In the genomic region with DNA sequence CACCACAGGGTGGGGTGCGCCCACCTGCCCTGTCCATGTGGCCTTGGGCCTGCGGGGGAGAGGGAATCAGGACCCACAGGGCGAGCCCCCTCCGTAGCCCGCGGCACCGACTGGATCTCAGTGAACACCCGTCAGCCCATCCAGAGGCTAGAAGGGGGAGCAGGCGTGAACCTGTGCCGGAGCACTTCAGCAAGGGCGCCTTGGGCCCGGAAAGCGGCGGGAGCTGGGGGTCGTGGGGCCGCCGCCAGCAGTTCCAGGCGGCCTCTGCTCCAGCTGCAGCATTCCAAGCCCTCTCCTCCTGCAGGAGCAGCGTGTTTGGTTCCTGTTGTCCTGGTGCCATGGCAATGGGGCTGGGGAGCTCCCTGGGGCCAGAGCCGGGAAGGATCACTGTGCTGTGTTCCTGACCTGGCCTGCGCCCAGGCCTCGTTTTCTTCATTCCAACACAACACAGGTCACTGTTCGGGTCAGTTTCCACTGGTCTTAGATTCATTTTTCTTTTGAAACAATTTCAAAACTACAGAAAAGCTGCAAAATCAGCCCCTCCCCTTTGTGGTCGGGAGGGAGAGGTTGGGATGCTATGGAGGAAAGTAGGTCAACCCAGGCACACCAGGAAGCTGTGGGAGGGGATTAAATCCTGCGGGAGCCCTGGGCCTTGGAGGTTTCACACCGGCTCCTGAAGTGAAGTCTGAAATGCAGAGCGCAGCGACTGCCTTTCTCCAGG, we compare ENCODE assay signal across 11 cellular contexts. TPM values are rescaled to one million over a fixed set of nuclear protein-coding genes. Genes with fewer than 3 reads are reported as not detected.
DNase-seq lines count a peak whose midpoint lies in the region; ATAC-seq, FAIRE-seq and TF ChIP-seq lines count a peak whose summit lies in the region.
"Had no signal": no experiment of that assay in that cellular context is flagged by ENCODE, and none has a peak within 500 bp of the region (broad histone marks: within the 10 kb centered on the region; RNA-seq: fewer than 3 reads in every experiment).

No MANE protein-coding gene starts in this region.

- H3K27ac ChIP-seq in pancreas, result peak overlapping the region in 1 of 4 donors; percentile 50

- no peak for FAIRE-seq in pancreas (lab: Jason Lieb, UNC)

- intact Hi-C loops in Right ventricle myocardium superior (cut with DNase I) (no loop called here), pancreas (cut with DNase I) (no loop called here)

- H3K36me3 ChIP-seq in pancreas, result peaks cover 0 to 16% (median 0%) of the 10 kb centered on the region in 3 donors

- ATAC-seq in Right ventricle myocardium superior (ENCODE audit: poor library complexity) (peak; percentile 78), pancreas (peak; percentile 35 to 82 (median 63))

- no peak overlapping the region for H3K4me3 ChIP-seq in pancreas

- H3K9me3 ChIP-seq in pancreas, result no peaks in the 10 kb centered on the region

- peak; percentile 89 for DNase-seq in AG20443 (ENCODE audit: low spot score)
- DNase-seq in amniotic epithelial cell (ENCODE audit: low read depth), result peak; percentile 99
- DNase-seq in Right ventricle myocardium superior, result peak; percentile 91
- DNase-seq in pancreas, result peak in 4 of 6 donors; percentile 27 to 57 (median 47)
- no peak for DNase-seq in DMS53 (lab: John Stamatoyannopoulos, UW)
- no peak for DNase-seq in OCI-M1 (lab: John Stamatoyannopoulos, UW)
- no peak for DNase-seq in stimulated activated naive CD4-positive, alpha-beta T cell (lab: John Stamatoyannopoulos, UW)
- no peak for DNase-seq in GM10266 (ENCODE audit: extremely low spot score)
- DNase-seq: activated naive CD4-positive, alpha-beta T cell treated with anti-CD3 and anti-CD28 coated beads, Interleukin-2, amount 10 ng/mL, durations not matched to agents 7 days and 5 days; CD8-positive, alpha-beta memory T cell; stimulated activated naive CD4-positive, alpha-beta T cell treated with Interleukin-2 at 50 U/mL for 16 hours had no signal

- H3K27me3 ChIP-seq in pancreas, result no peaks in the 10 kb centered on the region

- no peaks in the 10 kb centered on the region for H3K4me1 ChIP-seq in pancreas

- WGBS in pancreas, 2 donors, result 78 to 80% methylated on average over 26 to 28 of the region's 28 CpGs

- TF ChIP-seq CTCF in pancreas (IDR thresholded peaks at IDR 0.05), result no peak
- no peak for TF ChIP-seq CTCF in GM10266 (IDR thresholded peaks at IDR 0.05; ENCODE audit: control insufficient read depth, insufficient read depth, low read depth, missing control alignments)

RNA-seq across cellular contexts. Expression of a gene that starts 18.8 kb away (rescaled TPM):
- total RNA-seq in Right ventricle myocardium superior (77.4 TPM), pancreas (10 to 100 TPM; 12.3 to 21.7 (median 14.5) TPM)
- polyA plus RNA-seq in pancreas, result 10 to 100 TPM; 10.5 to 12.4 TPM

RNA-seq across cellular contexts. Expression of a gene that starts 37.9 kb away (rescaled TPM):
- total RNA-seq in Right ventricle myocardium superior (23.8 TPM), pancreas (10 to 100 TPM in 3 of 6 donors, 1 to 10 TPM in 3; 1.1 to 88.0 (median 14.8) TPM)
- polyA plus RNA-seq in pancreas, result 10 to 100 TPM in 1 of 2 donors, 1 to 10 TPM in 1; 5.1 to 15.1 TPM

Comparison
In these comparisons a context has a peak if more than half of its experiments do, and no peak if none do; other contexts are left out.
1. DNase-seq: peak in AG20443 (single experiment), amniotic epithelial cell (single experiment), Right ventricle myocardium superior (single experiment) and pancreas (4 of 6); none in DMS53 (single experiment), OCI-M1 (single experiment), stimulated activated naive CD4-positive, alpha-beta T cell (0 of 6) and GM10266 (single experiment).